29 cellular contexts compared by ENCODE assay signal in genomic region chr2:232330068-232330999, GRCh38. TPM values are rescaled to one million over a fixed set of nuclear protein-coding genes. Genes with fewer than 3 reads are reported as not detected.
DNase-seq lines count a peak whose midpoint lies in the region; ATAC-seq and TF ChIP-seq lines count a peak whose summit lies in the region.
"Had no signal": no experiment of that assay in that cellular context is flagged by ENCODE, and none has a peak within 500 bp of the region (broad histone marks: within the 10 kb centered on the region; RNA-seq: fewer than 3 reads in every experiment).

No MANE protein-coding gene starts in this region.

- H3K36me3 ChIP-seq in NT2/D1 (ENCODE audit: insufficient read depth, insufficient read length, low read length) (no peaks in the 10 kb centered on the region), sigmoid colon (peaks cover 0 to 9% (median 3%) of the 10 kb centered on the region in 4 donors), tibial nerve (peaks cover 0 to 37% (median 0%) of the 10 kb centered on the region in 3 donors)
- H3K36me3 ChIP-seq in CD4-positive, alpha-beta memory T cell (ENCODE audit: insufficient read depth, low read length), result no peaks in the 10 kb centered on the region
- H3K36me3 ChIP-seq: breast epithelium had no signal

- POLR2A ChIA-PET in CD4-positive, alpha-beta memory T cell (lab: Charles Lee; ENCODE audit: partially characterized antibody), result no interaction called here

- TF ChIP-seq POLR2A in sigmoid colon (IDR thresholded peaks at IDR 0.05) (no peak), tibial nerve (IDR thresholded peaks at IDR 0.05) (no peak)

- TF ChIP-seq CTCF in sigmoid colon (IDR thresholded peaks at IDR 0.05) (no peak), tibial nerve (IDR thresholded peaks at IDR 0.05) (no peak)

- ATAC-seq in left cardiac atrium, result no peak
- ATAC-seq: activated CD8-positive, alpha-beta T cell treated with anti-CD3 and anti-CD28 coated beads for 36 hours; activated naive CD8-positive, alpha-beta T cell treated with anti-CD3 and anti-CD28 coated beads, Interleukin-2, amount 50 U/mL, for 24 hours; naive thymus-derived CD8-positive, alpha-beta T cell; SK-N-SH treated with all-trans-retinoic acid at 6 μM for 48 hours had no signal

- peaks cover 0 to 2% of the 10 kb centered on the region in 2 donors for H3K36me3 Mint-ChIP-seq in CD4-positive, alpha-beta memory T cell
- H3K36me3 Mint-ChIP-seq: naive thymus-derived CD8-positive, alpha-beta T cell had no signal

- no peaks in the 10 kb centered on the region for H3K27me3 Mint-ChIP-seq in CD4-positive, alpha-beta memory T cell
- H3K27me3 Mint-ChIP-seq: activated B cell treated with CpG ODN at 0.5 μM for 24 hours; activated CD8-positive, alpha-beta T cell treated with anti-CD3 and anti-CD28 coated beads for 36 hours; activated naive CD8-positive, alpha-beta T cell treated with anti-CD3 and anti-CD28 coated beads, Interleukin-2, amount 50 U/mL, for 24 hours; CD4-positive, alpha-beta T cell; dendritic cell treated with granulocyte-macrophage colony-stimulating factor and Interleukin-4, amounts not matched to agents 40 ng/mL and 50 ng/mL, for 4 days; naive thymus-derived CD8-positive, alpha-beta T cell; stimulated activated naive CD8-positive, alpha-beta T cell treated with anti-CD3 and anti-CD28 coated beads, Interleukin-15, Interleukin-2, amounts not matched to agents 100 ng/mL and 50 ng/mL, for 24 hours had no signal

- CTCF ChIA-PET in CD4-positive, alpha-beta memory T cell (lab: Charles Lee; ENCODE audit: partially characterized antibody), result no interaction called here

- no peak overlapping the region for H3K9ac ChIP-seq in NT2/D1 (ENCODE audit: insufficient read length, low read depth)

- no peak overlapping the region for H3K27ac Mint-ChIP-seq in CD4-positive, alpha-beta memory T cell
- H3K27ac Mint-ChIP-seq: activated B cell treated with CpG ODN at 0.5 μM for 24 hours; activated CD8-positive, alpha-beta T cell treated with anti-CD3 and anti-CD28 coated beads for 36 hours; activated naive CD8-positive, alpha-beta T cell treated with anti-CD3 and anti-CD28 coated beads, Interleukin-2, amount 50 U/mL, for 24 hours; CD4-positive, alpha-beta T cell; dendritic cell treated with granulocyte-macrophage colony-stimulating factor and Interleukin-4, amounts not matched to agents 40 ng/mL and 50 ng/mL, for 4 days; naive thymus-derived CD8-positive, alpha-beta T cell; stimulated activated naive CD8-positive, alpha-beta T cell treated with anti-CD3 and anti-CD28 coated beads, Interleukin-15, Interleukin-2, amounts not matched to agents 100 ng/mL and 50 ng/mL, for 24 hours; T-helper 2 cell treated with Interferon-gamma antibody and Interleukin-4, amounts not matched to agents 5 μg/mL and 100 μg/mL, for 36 hours had no signal

- TF ChIP-seq EP300 in sigmoid colon (IDR thresholded peaks at IDR 0.05) (no peak), tibial nerve (IDR thresholded peaks at IDR 0.05) (no peak)

- H3K4me3 Mint-ChIP-seq in CD4-positive, alpha-beta memory T cell, result no peak overlapping the region
- H3K4me3 Mint-ChIP-seq: activated B cell treated with CpG ODN at 0.5 μM for 24 hours; activated CD8-positive, alpha-beta T cell treated with anti-CD3 and anti-CD28 coated beads for 36 hours; activated naive CD8-positive, alpha-beta T cell treated with anti-CD3 and anti-CD28 coated beads, Interleukin-2, amount 50 U/mL, for 24 hours; CD4-positive, alpha-beta T cell; dendritic cell treated with granulocyte-macrophage colony-stimulating factor and Interleukin-4, amounts not matched to agents 40 ng/mL and 50 ng/mL, for 4 days; naive thymus-derived CD8-positive, alpha-beta T cell; stimulated activated naive CD8-positive, alpha-beta T cell treated with anti-CD3 and anti-CD28 coated beads, Interleukin-15, Interleukin-2, amounts not matched to agents 100 ng/mL and 50 ng/mL, for 24 hours; T-helper 2 cell treated with Interferon-gamma antibody and Interleukin-4, amounts not matched to agents 5 μg/mL and 100 μg/mL, for 36 hours had no signal

- H3K4me1 Mint-ChIP-seq in CD4-positive, alpha-beta memory T cell, result peaks cover 3 to 13% (median 4%) of the 10 kb centered on the region in 4 donors

- H3K27ac ChIP-seq in sigmoid colon, result no peak overlapping the region
- no peak overlapping the region for H3K27ac ChIP-seq in CD4-positive, alpha-beta memory T cell (ENCODE audit: low read depth, low read length)
- no peak overlapping the region for H3K27ac ChIP-seq in tibial nerve
- H3K27ac ChIP-seq: breast epithelium, skin epidermis, tibial artery had no signal

- H3K4me3 ChIP-seq in NT2/D1 (ENCODE audit: insufficient read length, low read depth) (no peak overlapping the region), sigmoid colon (no peak overlapping the region), tibial nerve (no peak overlapping the region)
- H3K4me3 ChIP-seq in CD4-positive, alpha-beta memory T cell (ENCODE audit: low read length in 2 of 2), result no peak overlapping the region
- H3K4me3 ChIP-seq: breast epithelium, skin epidermis, tibial artery had no signal

- DNase-seq in left cardiac atrium, result peak; percentile 10
- no peak for DNase-seq in cardiac septum (ENCODE audit: low spot score)
- peak; percentile 43 for DNase-seq in NT2/D1 (ENCODE audit: low read depth, low spot score)
- peak; percentile 63 for DNase-seq in iPS-NIHi7 (ENCODE audit: extremely low spot score)
- peak; percentile 46 for DNase-seq in sigmoid colon
- no peak for DNase-seq in C1 segment of cervical spinal cord (lab: John Stamatoyannopoulos, UW)
- DNase-seq in CD4-positive, alpha-beta memory T cell, result no peak
- DNase-seq in tibial nerve (ENCODE audit: low spot score in 2 of 2), result no peak
- DNase-seq: activated B cell treated with CpG ODN at 0.5 μM for 24 hours; activated CD8-positive, alpha-beta T cell treated with anti-CD3 and anti-CD28 coated beads for 36 hours; activated naive CD8-positive, alpha-beta T cell treated with anti-CD3 and anti-CD28 coated beads, Interleukin-2, amount 50 U/mL, for 24 hours; activated T-cell treated with anti-CD3 and anti-CD28 coated beads, Interleukin-2, amount 50 U/mL, for 48 hours; CD4-positive, alpha-beta T cell; Karpas-422; NCI-H1092; NCI-H1930; NCI-H345; stimulated activated CD4-positive, alpha-beta T cell treated with anti-CD3 and anti-CD28 coated beads, Interleukin-2, amount 100 ng/mL, for 48 hours had no signal

- intact Hi-C loops in left cardiac atrium (cut with DNase I) (no loop called here), cardiac septum (cut with DNase I) (no loop called here), sigmoid colon (cut with DNase I) (no loop called here)
- intact Hi-C loops in CD4-positive, alpha-beta memory T cell (cut with micrococcal nuclease), result no loop called here

- no peaks in the 10 kb centered on the region for H3K27me3 ChIP-seq in NT2/D1 (ENCODE audit: insufficient read depth, insufficient read length)
- H3K27me3 ChIP-seq in sigmoid colon, result no peaks in the 10 kb centered on the region
- no peaks in the 10 kb centered on the region for H3K27me3 ChIP-seq in CD4-positive, alpha-beta memory T cell (ENCODE audit: insufficient read depth, low read length)
- H3K27me3 ChIP-seq in tibial nerve, result no peaks in the 10 kb centered on the region
- H3K27me3 ChIP-seq: breast epithelium, tibial artery had no signal

- H3K4me1 ChIP-seq in NT2/D1 (ENCODE audit: insufficient read depth, insufficient read length), result peaks cover 33% of the 10 kb centered on the region
- H3K4me1 ChIP-seq in sigmoid colon, result no peaks in the 10 kb centered on the region
- H3K4me1 ChIP-seq in CD4-positive, alpha-beta memory T cell (ENCODE audit: insufficient read depth, low read length), result peaks cover 3% of the 10 kb centered on the region
- peaks cover 0 to 11% (median 0%) of the 10 kb centered on the region in 4 donors for H3K4me1 ChIP-seq in tibial nerve
- H3K4me1 ChIP-seq: breast epithelium, tibial artery had no signal

- WGBS in sigmoid colon, 2 donors, result 93 to 95% methylated on average over 15 of the region's 17 CpGs
- WGBS in tibial nerve, 2 donors, result 71 to 76% methylated on average over 9 to 12 of the region's 17 CpGs

- H3K9me3 ChIP-seq in NT2/D1 (ENCODE audit: insufficient read depth, low read length), result no peaks in the 10 kb centered on the region
- H3K9me3 ChIP-seq in sigmoid colon, result no peaks in the 10 kb centered on the region
- H3K9me3 ChIP-seq in CD4-positive, alpha-beta memory T cell (ENCODE audit: control insufficient read depth in 1 of 2, low read length in 2 of 2), result no peaks in the 10 kb centered on the region
- H3K9me3 ChIP-seq in tibial nerve, result no peaks in the 10 kb centered on the region
- H3K9me3 ChIP-seq: breast epithelium, tibial artery had no signal

- H3K9me3 Mint-ChIP-seq in CD4-positive, alpha-beta memory T cell, result no peaks in the 10 kb centered on the region
- H3K9me3 Mint-ChIP-seq: activated B cell treated with CpG ODN at 0.5 μM for 24 hours; activated CD8-positive, alpha-beta T cell treated with anti-CD3 and anti-CD28 coated beads for 36 hours; activated naive CD8-positive, alpha-beta T cell treated with anti-CD3 and anti-CD28 coated beads, Interleukin-2, amount 50 U/mL, for 24 hours; CD4-positive, alpha-beta T cell; dendritic cell treated with granulocyte-macrophage colony-stimulating factor and Interleukin-4, amounts not matched to agents 40 ng/mL and 50 ng/mL, for 4 days; naive thymus-derived CD8-positive, alpha-beta T cell; stimulated activated naive CD8-positive, alpha-beta T cell treated with anti-CD3 and anti-CD28 coated beads, Interleukin-15, Interleukin-2, amounts not matched to agents 100 ng/mL and 50 ng/mL, for 24 hours; T-helper 2 cell treated with Interferon-gamma antibody and Interleukin-4, amounts not matched to agents 5 μg/mL and 100 μg/mL, for 36 hours had no signal

RNA-seq across cellular contexts. Expression of gene ALPP, which starts 48.2 kb away (rescaled TPM):
- total RNA-seq in left cardiac atrium (not detected), cardiac septum (not detected), sigmoid colon (not detected), tibial nerve (not detected)
- under 1 TPM in 1 of 3 donors, not detected in 2; 0.03 TPM for polyA plus RNA-seq in sigmoid colon
- not detected for total RNA-seq in CD4-positive, alpha-beta memory T cell
- polyA plus RNA-seq in CD4-positive, alpha-beta memory T cell, result not detected
- total RNA-seq: activated CD8-positive, alpha-beta T cell treated with anti-CD3 and anti-CD28 coated beads for 36 hours; breast epithelium; CD4-positive, alpha-beta T cell; endothelial cell of umbilical vein; mesenteric fat pad; naive thymus-derived CD8-positive, alpha-beta T cell had no signal
- polyA plus RNA-seq: AG04450; endothelial cell of umbilical vein; naive thymus-derived CD8-positive, alpha-beta T cell had no signal

Comparison
In these comparisons a context has a peak if more than half of its experiments do, and no peak if none do; other contexts are left out.
1. DNase-seq: peak in left cardiac atrium (single experiment), NT2/D1 (single experiment), iPS-NIHi7 (single experiment) and sigmoid colon (single experiment); none in cardiac septum (single experiment), C1 segment of cervical spinal cord (0 of 14), CD4-positive, alpha-beta memory T cell (0 of 5) and tibial nerve (0 of 2).